1 cellular context compared by ENCODE assay signal in the genomic region with DNA sequence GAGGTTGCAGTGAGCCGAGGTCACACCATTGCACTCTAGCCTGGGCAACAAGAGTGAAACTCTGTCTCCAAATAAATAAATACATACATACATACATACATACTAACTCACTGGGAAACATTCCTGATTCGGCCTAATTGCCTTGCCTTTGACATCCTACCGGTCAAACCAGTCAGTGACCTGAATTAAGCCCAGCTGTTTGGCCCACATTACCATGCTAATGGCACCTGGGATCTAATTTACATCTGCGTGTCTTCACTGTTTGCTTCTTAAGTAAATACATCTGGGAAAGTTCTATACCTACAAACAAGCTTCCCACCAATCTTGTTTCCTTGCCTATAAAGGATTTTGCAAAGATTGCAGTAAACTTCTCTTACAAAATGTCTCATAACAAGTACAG.
TF ChIP-seq lines count a peak whose summit lies in the region.

No MANE protein-coding gene starts in this region.

TF ChIP-seq in H1, 55 proteins besides CTCF, POLR2A, EP300 and RAD21 (continued from another document):
- TF ChIP-seq, protein P1, sequence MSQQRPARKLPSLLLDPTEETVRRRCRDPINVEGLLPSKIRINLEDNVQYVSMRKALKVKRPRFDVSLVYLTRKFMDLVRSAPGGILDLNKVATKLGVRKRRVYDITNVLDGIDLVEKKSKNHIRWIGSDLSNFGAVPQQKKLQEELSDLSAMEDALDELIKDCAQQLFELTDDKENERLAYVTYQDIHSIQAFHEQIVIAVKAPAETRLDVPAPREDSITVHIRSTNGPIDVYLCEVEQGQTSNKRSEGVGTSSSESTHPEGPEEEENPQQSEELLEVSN (IDR thresholded peaks at IDR 0.05): no peak
- TF ChIP-seq TCF12 (IDR thresholded peaks at IDR 0.05; ENCODE audit: low read depth, low read length) (peak; percentile 95), SP1 (IDR thresholded peaks at IDR 0.05; ENCODE audit: low read depth, low read length) (peak; percentile 88), CBX5 (IDR thresholded peaks at IDR 0.05; ENCODE audit: low read depth, low read length) (no peak), NANOG (IDR thresholded peaks at IDR 0.05; ENCODE audit: insufficient read depth, low read depth, low read length, poor library complexity, severe bottlenecking) (no peak), SAP30 (IDR thresholded peaks at IDR 0.05; ENCODE audit: insufficient read depth, insufficient replicate concordance, low read length) (no peak), ASH2L (IDR thresholded peaks at IDR 0.05; ENCODE audit: low read length) (peak; percentile 50), PHF8 (conservative IDR thresholded peaks at IDR 0.05; ENCODE audit: low read depth, low read length) (no peak), NRF1 (IDR thresholded peaks at IDR 0.05; ENCODE audit: low read depth, low read length) (no peak), CHD2 (IDR thresholded peaks at IDR 0.05; ENCODE audit: low read length) (no peak), TAF1 (IDR thresholded peaks at IDR 0.05; ENCODE audit: low read depth, low read length) (no peak), YY1 (IDR thresholded peaks at IDR 0.05; ENCODE audit: low read depth, low read length) (peak; percentile 69; the same call in 1 of the 2 replicates), TEAD4 (IDR thresholded peaks at IDR 0.05; ENCODE audit: low read depth, low read length) (peak; percentile 67; the same call in 1 of the 2 replicates), SP2 (IDR thresholded peaks at IDR 0.05; ENCODE audit: low read length) (no peak), BCL11A (IDR thresholded peaks at IDR 0.05; ENCODE audit: low read depth in 2 of 2, low read length in 2 of 2) (peak; percentile 16 to 57), EZH2 (IDR thresholded peaks at IDR 0.05; ENCODE audit: low read depth, low read length, severe bottlenecking) (no peak), SIRT6 (IDR thresholded peaks at IDR 0.05; ENCODE audit: low read length) (no peak), SIX5 (IDR thresholded peaks at IDR 0.05; ENCODE audit: low read depth, low read length) (no peak), SIN3A (conservative IDR thresholded peaks at IDR 0.05 in 1 of 2, IDR thresholded peaks at IDR 0.05 in 1 of 2; ENCODE audit: low read depth in 1 of 2, low read length in 2 of 2) (peak in 1 of 2 experiments; percentile 85; a peak in 2 of 4 replicates)
- TF ChIP-seq, protein P2, sequence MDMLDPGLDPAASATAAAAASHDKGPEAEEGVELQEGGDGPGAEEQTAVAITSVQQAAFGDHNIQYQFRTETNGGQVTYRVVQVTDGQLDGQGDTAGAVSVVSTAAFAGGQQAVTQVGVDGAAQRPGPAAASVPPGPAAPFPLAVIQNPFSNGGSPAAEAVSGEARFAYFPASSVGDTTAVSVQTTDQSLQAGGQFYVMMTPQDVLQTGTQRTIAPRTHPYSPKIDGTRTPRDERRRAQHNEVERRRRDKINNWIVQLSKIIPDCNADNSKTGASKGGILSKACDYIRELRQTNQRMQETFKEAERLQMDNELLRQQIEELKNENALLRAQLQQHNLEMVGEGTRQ (IDR thresholded peaks at IDR 0.05; ENCODE audit: low read length): no peak
- TF ChIP-seq, protein P3, sequence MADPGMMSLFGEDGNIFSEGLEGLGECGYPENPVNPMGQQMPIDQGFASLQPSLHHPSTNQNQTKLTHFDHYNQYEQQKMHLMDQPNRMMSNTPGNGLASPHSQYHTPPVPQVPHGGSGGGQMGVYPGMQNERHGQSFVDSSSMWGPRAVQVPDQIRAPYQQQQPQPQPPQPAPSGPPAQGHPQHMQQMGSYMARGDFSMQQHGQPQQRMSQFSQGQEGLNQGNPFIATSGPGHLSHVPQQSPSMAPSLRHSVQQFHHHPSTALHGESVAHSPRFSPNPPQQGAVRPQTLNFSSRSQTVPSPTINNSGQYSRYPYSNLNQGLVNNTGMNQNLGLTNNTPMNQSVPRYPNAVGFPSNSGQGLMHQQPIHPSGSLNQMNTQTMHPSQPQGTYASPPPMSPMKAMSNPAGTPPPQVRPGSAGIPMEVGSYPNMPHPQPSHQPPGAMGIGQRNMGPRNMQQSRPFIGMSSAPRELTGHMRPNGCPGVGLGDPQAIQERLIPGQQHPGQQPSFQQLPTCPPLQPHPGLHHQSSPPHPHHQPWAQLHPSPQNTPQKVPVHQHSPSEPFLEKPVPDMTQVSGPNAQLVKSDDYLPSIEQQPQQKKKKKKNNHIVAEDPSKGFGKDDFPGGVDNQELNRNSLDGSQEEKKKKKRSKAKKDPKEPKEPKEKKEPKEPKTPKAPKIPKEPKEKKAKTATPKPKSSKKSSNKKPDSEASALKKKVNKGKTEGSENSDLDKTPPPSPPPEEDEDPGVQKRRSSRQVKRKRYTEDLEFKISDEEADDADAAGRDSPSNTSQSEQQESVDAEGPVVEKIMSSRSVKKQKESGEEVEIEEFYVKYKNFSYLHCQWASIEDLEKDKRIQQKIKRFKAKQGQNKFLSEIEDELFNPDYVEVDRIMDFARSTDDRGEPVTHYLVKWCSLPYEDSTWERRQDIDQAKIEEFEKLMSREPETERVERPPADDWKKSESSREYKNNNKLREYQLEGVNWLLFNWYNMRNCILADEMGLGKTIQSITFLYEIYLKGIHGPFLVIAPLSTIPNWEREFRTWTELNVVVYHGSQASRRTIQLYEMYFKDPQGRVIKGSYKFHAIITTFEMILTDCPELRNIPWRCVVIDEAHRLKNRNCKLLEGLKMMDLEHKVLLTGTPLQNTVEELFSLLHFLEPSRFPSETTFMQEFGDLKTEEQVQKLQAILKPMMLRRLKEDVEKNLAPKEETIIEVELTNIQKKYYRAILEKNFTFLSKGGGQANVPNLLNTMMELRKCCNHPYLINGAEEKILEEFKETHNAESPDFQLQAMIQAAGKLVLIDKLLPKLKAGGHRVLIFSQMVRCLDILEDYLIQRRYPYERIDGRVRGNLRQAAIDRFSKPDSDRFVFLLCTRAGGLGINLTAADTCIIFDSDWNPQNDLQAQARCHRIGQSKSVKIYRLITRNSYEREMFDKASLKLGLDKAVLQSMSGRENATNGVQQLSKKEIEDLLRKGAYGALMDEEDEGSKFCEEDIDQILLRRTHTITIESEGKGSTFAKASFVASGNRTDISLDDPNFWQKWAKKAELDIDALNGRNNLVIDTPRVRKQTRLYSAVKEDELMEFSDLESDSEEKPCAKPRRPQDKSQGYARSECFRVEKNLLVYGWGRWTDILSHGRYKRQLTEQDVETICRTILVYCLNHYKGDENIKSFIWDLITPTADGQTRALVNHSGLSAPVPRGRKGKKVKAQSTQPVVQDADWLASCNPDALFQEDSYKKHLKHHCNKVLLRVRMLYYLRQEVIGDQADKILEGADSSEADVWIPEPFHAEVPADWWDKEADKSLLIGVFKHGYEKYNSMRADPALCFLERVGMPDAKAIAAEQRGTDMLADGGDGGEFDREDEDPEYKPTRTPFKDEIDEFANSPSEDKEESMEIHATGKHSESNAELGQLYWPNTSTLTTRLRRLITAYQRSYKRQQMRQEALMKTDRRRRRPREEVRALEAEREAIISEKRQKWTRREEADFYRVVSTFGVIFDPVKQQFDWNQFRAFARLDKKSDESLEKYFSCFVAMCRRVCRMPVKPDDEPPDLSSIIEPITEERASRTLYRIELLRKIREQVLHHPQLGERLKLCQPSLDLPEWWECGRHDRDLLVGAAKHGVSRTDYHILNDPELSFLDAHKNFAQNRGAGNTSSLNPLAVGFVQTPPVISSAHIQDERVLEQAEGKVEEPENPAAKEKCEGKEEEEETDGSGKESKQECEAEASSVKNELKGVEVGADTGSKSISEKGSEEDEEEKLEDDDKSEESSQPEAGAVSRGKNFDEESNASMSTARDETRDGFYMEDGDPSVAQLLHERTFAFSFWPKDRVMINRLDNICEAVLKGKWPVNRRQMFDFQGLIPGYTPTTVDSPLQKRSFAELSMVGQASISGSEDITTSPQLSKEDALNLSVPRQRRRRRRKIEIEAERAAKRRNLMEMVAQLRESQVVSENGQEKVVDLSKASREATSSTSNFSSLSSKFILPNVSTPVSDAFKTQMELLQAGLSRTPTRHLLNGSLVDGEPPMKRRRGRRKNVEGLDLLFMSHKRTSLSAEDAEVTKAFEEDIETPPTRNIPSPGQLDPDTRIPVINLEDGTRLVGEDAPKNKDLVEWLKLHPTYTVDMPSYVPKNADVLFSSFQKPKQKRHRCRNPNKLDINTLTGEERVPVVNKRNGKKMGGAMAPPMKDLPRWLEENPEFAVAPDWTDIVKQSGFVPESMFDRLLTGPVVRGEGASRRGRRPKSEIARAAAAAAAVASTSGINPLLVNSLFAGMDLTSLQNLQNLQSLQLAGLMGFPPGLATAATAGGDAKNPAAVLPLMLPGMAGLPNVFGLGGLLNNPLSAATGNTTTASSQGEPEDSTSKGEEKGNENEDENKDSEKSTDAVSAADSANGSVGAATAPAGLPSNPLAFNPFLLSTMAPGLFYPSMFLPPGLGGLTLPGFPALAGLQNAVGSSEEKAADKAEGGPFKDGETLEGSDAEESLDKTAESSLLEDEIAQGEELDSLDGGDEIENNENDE (IDR thresholded peaks at IDR 0.05; ENCODE audit: insufficient replicate concordance, low read length): peak; percentile 63
